8 cellular contexts compared by ENCODE assay signal in genomic region chr9:92764381-92764987, GRCh38. TPM values are rescaled to one million over a fixed set of nuclear protein-coding genes. Genes with fewer than 3 reads are reported as not detected.
A peak's percentile ranks its signal among the peaks of the same experiment; 100 is the strongest.
DNase-seq lines count a peak whose midpoint lies in the region; ATAC-seq, FAIRE-seq and TF ChIP-seq lines count a peak whose summit lies in the region.

TSS of gene BICD2 (minus strand) at chr9:92764833. CDS start at chr9:92764744, 89 bp downstream.

- no peak for TF ChIP-seq EP300 in HepG2 (IDR thresholded peaks at IDR 0.05; ENCODE audit: low read depth in 2 of 2, low read length in 2 of 2)
- no peak for TF ChIP-seq EP300 in HepG2 (CRISPR knock-in tag; IDR thresholded peaks at IDR 0.05; ENCODE audit: borderline replicate concordance)
- no peak for TF ChIP-seq EP300 in suprapubic skin (IDR thresholded peaks at IDR 0.05)

- BruUV-seq in MCF 10A (replicated peaks; lab: Mats Ljungman, UMichigan), result no TSS peak
- no TSS peak for BruUV-seq in HepG2 (replicated peaks; lab: Mats Ljungman, UMichigan)

- no peaks in the 10 kb centered on the region for H3K27me3 ChIP-seq in HUES48 (ENCODE audit: control insufficient read depth, insufficient read depth, low read length)
- H3K27me3 ChIP-seq in HepG2 (ENCODE audit: control insufficient read depth in 1 of 2, insufficient read depth in 2 of 2, low read length in 2 of 2), result peaks cover 0 to 3% of the 10 kb centered on the region in 2 experiments; a peak in 1 of 5 replicates
- H3K27me3 ChIP-seq in suprapubic skin, result no peaks in the 10 kb centered on the region

- intact Hi-C loops in T-helper 2 cell treated with Interferon-gamma antibody and Interleukin-4, amounts not matched to agents 100 ng/mL and 5 ng/mL, for 36 hours (cut with micrococcal nuclease), result loop anchor here (2.0 to 10.0 kb wide), 3 partner anchors 48 to 1400 kb away; partner anchors contain the start of gene SPTLC1
- intact Hi-C loops in MCF 10A (cut with micrococcal nuclease), result loop anchor here (10.0 kb wide), 1 partner anchor 90 kb away; the partner anchor contains the start of gene IPPK
- intact Hi-C loops in HepG2 (cut with micrococcal nuclease; ENCODE audit: unreplicated experiment), result no loop called here

- ATAC-seq in HepG2 (no peak), GM21390 (IDR thresholded peaks at IDR 0.05; ENCODE audit: unreplicated experiment) (no peak)

- no peaks in the 10 kb centered on the region for H3K9me3 Mint-ChIP-seq in MCF 10A (ENCODE audit: unreplicated experiment)

- H3K4me3 Mint-ChIP-seq in MCF 10A (ENCODE audit: unreplicated experiment), result peak within 1 kb of the TSS; percentile 85

- DNase-seq in T-helper 2 cell, result no peak
- no peak for DNase-seq in MCF 10A (ENCODE audit: unreplicated experiment)
- DNase-seq in HepG2 (ENCODE audit: low spot score), result no peak
- DNase-seq in suprapubic skin (ENCODE audit: low spot score in 2 of 2), result no peak
- DNase-seq in NCI-H510A (lab: John Stamatoyannopoulos, UW), result no peak

- peak within 1 kb of the TSS; percentile 84 for H3K27ac Mint-ChIP-seq in MCF 10A (ENCODE audit: low read depth, unreplicated experiment)

- peak within 1 kb of the TSS; percentile 93 for H2AFZ ChIP-seq in HepG2 (ENCODE audit: low read length)

- H3K36me3 ChIP-seq in HUES48 (ENCODE audit: control insufficient read depth, insufficient read depth, low read length) (no peaks in the 10 kb centered on the region), HepG2 (replicated peaks in 1 of 2; ENCODE audit: control insufficient read depth in 1 of 2, insufficient read depth in 2 of 2, low read length in 2 of 2) (no peaks in the 10 kb centered on the region), suprapubic skin (no peaks in the 10 kb centered on the region)

- no CpG with 5 or more reads among the region's 74 CpGs for WGBS in HepG2 (ENCODE audit: low lambda C conversion rate)
- 3% methylated on average over 6 of the region's 74 CpGs for WGBS in suprapubic skin

- H3K9me3 ChIP-seq in HUES48 (ENCODE audit: control insufficient read depth, insufficient read depth, low read length) (no peaks in the 10 kb centered on the region), HepG2 (ENCODE audit: low read length) (no peaks in the 10 kb centered on the region), suprapubic skin (no peaks in the 10 kb centered on the region)

- no peaks in the 10 kb centered on the region for H3K36me3 Mint-ChIP-seq in MCF 10A (ENCODE audit: insufficient read depth, unreplicated experiment)

- H4K20me1 ChIP-seq in HepG2 (ENCODE audit: insufficient read depth, low read length), result peaks cover 12% of the 10 kb centered on the region; the same call in 1 of the 2 replicates

- peak within 1 kb of the TSS; percentile 98 for H3K9ac ChIP-seq in HUES48 (ENCODE audit: low read depth, low read length)
- peak within 1 kb of the TSS; percentile 93 for H3K9ac ChIP-seq in HepG2 (ENCODE audit: insufficient read depth, low read depth, low read length)

- TF ChIP-seq RAD21 in HepG2 (CRISPR knock-in tag; IDR thresholded peaks at IDR 0.05), result no peak

- peaks cover 50% of the 10 kb centered on the region for H3K79me2 ChIP-seq in HepG2 (ENCODE audit: insufficient read depth, low read length)

- H3K27me3 Mint-ChIP-seq in MCF 10A (ENCODE audit: insufficient read depth, unreplicated experiment), result no peaks in the 10 kb centered on the region

- H3K27ac ChIP-seq in HUES48 (ENCODE audit: low read depth, low read length) (peak within 1 kb of the TSS; percentile 99), HepG2 (ENCODE audit: extremely low read length, insufficient read depth, low read length) (peak within 1 kb of the TSS; percentile 97), suprapubic skin (peak within 1 kb of the TSS; percentile 99)

- H3K4me1 Mint-ChIP-seq in MCF 10A (ENCODE audit: insufficient read depth, unreplicated experiment), result peaks cover 49% of the 10 kb centered on the region

- H3K4me1 ChIP-seq in HUES48 (ENCODE audit: control insufficient read depth, insufficient read depth, low read length) (peaks cover 14% of the 10 kb centered on the region), HepG2 (ENCODE audit: insufficient read depth, low read length) (peaks cover 45% of the 10 kb centered on the region), suprapubic skin (peaks cover 75% of the 10 kb centered on the region)

- H3K4me2 ChIP-seq in HepG2 (ENCODE audit: low read depth, low read length), result peak within 1 kb of the TSS; percentile 96

- FAIRE-seq in HepG2 (lab: Jason Lieb, UNC), result no peak

- TF ChIP-seq CTCF in MCF 10A (IDR thresholded peaks at IDR 0.05; ENCODE audit: unreplicated experiment) (no peak), HepG2 (CRISPR knock-in tag; IDR thresholded peaks at IDR 0.05) (no peak), suprapubic skin (IDR thresholded peaks at IDR 0.05) (no peak)

- no peak for TF ChIP-seq POLR2A in HepG2 (IDR thresholded peaks at IDR 0.05; ENCODE audit: insufficient read depth in 1 of 2, low read depth in 2 of 2, low read length in 2 of 2)
- TF ChIP-seq POLR2A in suprapubic skin (IDR thresholded peaks at IDR 0.05), result no peak

- in situ Hi-C loops in HepG2 (cut with HindIII; ENCODE audit: extremely low pct_ligation_motif_present, low pct_unique_long_range_greater_than_20kb), result no loop called here

- CTCF ChIA-PET in MCF 10A (lab: Yijun Ruan, JAX), result interaction anchor here (0.6 to 2.1 kb wide), 14 partner anchors 10 to 1951 kb away, joined by 3 to 11 read pairs (median 4); no protein-coding TSS in a partner anchor
- CTCF ChIA-PET in HepG2 (lab: Yijun Ruan, JAX; ENCODE audit: low intra/inter-chr PET ratio, low total read pairs), result interaction anchor here (1.6 to 2.1 kb wide), 2 partner anchors 25 to 26 kb away, joined by 3 to 13 read pairs; no protein-coding TSS in a partner anchor

- POLR2A ChIA-PET in MCF 10A (lab: Yijun Ruan, JAX) (interaction anchor here (0.6 to 3.4 kb wide), 12 partner anchors 10 to 441 kb away, joined by 3 to 34 read pairs (median 4); partner anchors contain the start of genes CENPP and IPPK), HepG2 (lab: Yijun Ruan, JAX) (interaction anchor here (0.7 to 1.0 kb wide), 2 partner anchors 94 kb away, joined by 3 to 5 read pairs; partner anchors contain the start of gene IPPK)

- H3K4me3 ChIP-seq in HUES48 (ENCODE audit: low read depth, low read length) (peak within 1 kb of the TSS; percentile 97), HepG2 (replicated peaks in 1 of 3; ENCODE audit: insufficient read depth in 1 of 3, low read depth in 2 of 3, low read length in 3 of 3) (peak within 1 kb of the TSS; percentile 90 to 97 (median 93)), suprapubic skin (peak within 1 kb of the TSS; percentile 98)

TF ChIP-seq in HepG2, 621 proteins besides CTCF, POLR2A, EP300 and RAD21 (continues in another document):
- TF ChIP-seq DNMT1 (CRISPR knock-in tag; IDR thresholded peaks at IDR 0.05), result no peak
- peak; percentile 31; the same call in 1 of the 2 replicates for TF ChIP-seq MTF2 (CRISPR knock-in tag; IDR thresholded peaks at IDR 0.05; ENCODE audit: borderline replicate concordance)
- 0 out of 2 replicates have a peak, but pooled peaks have one; percentile 16 for TF ChIP-seq ZNF558 (CRISPR knock-in tag; IDR thresholded peaks at IDR 0.05; ENCODE audit: borderline replicate concordance)
- TF ChIP-seq KDM5A (IDR thresholded peaks at IDR 0.05; ENCODE audit: borderline replicate concordance, low read length), result no peak
- peak; percentile 39; the same call in 1 of the 2 replicates for TF ChIP-seq KMT2A (CRISPR knock-in tag; IDR thresholded peaks at IDR 0.05)
- TF ChIP-seq ZNF670 (CRISPR knock-in tag; IDR thresholded peaks at IDR 0.05; ENCODE audit: borderline replicate concordance), result peak; percentile 60; the same call in 1 of the 2 replicates
- TF ChIP-seq ZNF7 (CRISPR knock-in tag; IDR thresholded peaks at IDR 0.05), result peak; percentile 16; the same call in 1 of the 2 replicates

RNA-seq across cellular contexts. Expression of gene BICD2, which starts in this region (rescaled TPM):
- total RNA-seq in T-helper 2 cell treated with Interferon-gamma antibody and Interleukin-4, amounts not matched to agents 100 ng/mL and 5 ng/mL, for 36 hours, result 27.4 and 28.5 TPM in 2 replicates
- total RNA-seq in MCF 10A (2022) (23.1 and 23.5 TPM in 2 replicates), HepG2 (2016; rRNA removed; fragmentation: Illumina TruSeq; extraction: Trizol) (17.4 and 18.3 TPM in 2 replicates), suprapubic skin (100 to 1,000 TPM; 135 to 201 (median 153) TPM)
- 2.2 and 2.6 TPM in 2 replicates for total RNA-seq in HepG2 (2016; cell fraction: cytosol; rRNA removed; fragmentation: Illumina TruSeq; extraction: Trizol; ENCODE audit: low read depth)
- 17.1 and 17.9 TPM in 2 replicates for total RNA-seq in HepG2 (2016; cell fraction: insoluble cytoplasmic fraction; rRNA removed; fragmentation: Illumina TruSeq; extraction: Trizol)
- total RNA-seq in HepG2 (2016; cell fraction: membrane; rRNA removed; fragmentation: Illumina TruSeq; extraction: Trizol), result 7.5 and 8.2 TPM in 2 replicates
- 15.1 and 18.6 TPM in 2 replicates for total RNA-seq in HepG2 (2016; cell fraction: nucleus; rRNA removed; fragmentation: Illumina TruSeq; extraction: Trizol)
- 5.1 and 6.3 TPM in 2 replicates for polyA plus RNA-seq in HepG2 (2011; rRNA removed)
- polyA plus RNA-seq in HepG2 (2011; cell fraction: cytosol; rRNA removed), result 5.7 and 6.0 TPM in 2 replicates
- polyA plus RNA-seq in HepG2 (2011; cell fraction: nucleus; rRNA removed), result 9.9 and 11.3 TPM in 2 replicates
- polyA plus RNA-seq in HepG2 (2012), result 9.8 and 11.5 TPM in 2 replicates
- 1.1 TPM in 2 replicates for polyA plus RNA-seq in HepG2 (2016; cell fraction: cytosol; fragmentation: Illumina TruSeq; extraction: Trizol; ENCODE audit: low read depth)
- polyA plus RNA-seq in HepG2 (2016; cell fraction: insoluble cytoplasmic fraction; fragmentation: Illumina TruSeq; extraction: Trizol; ENCODE audit: low read depth), result 15.2 and 16.4 TPM in 2 replicates
- 3.5 and 4.1 TPM in 2 replicates for polyA plus RNA-seq in HepG2 (2016; cell fraction: membrane; fragmentation: Illumina TruSeq; extraction: Trizol; ENCODE audit: low read depth)
- polyA plus RNA-seq in HepG2 (2016; cell fraction: nucleus; fragmentation: Illumina TruSeq; extraction: Trizol; ENCODE audit: insufficient read depth, low read depth), result 17.8 and 17.9 TPM in 2 replicates
- 10.1 and 10.5 TPM in 2 replicates for polyA minus RNA-seq in HepG2 (2011; rRNA and poly(A)+ RNA removed; ENCODE audit: low replicate concordance)
- 6.4 and 6.6 TPM in 2 replicates for polyA minus RNA-seq in HepG2 (2011; cell fraction: cytosol; rRNA and poly(A)+ RNA removed)
- 8.7 and 9.5 TPM in 2 replicates for polyA minus RNA-seq in HepG2 (2011; cell fraction: nucleus; rRNA and poly(A)+ RNA removed)
